16 cellular contexts compared by ENCODE assay signal in genomic region chr19:35327642-35328041, GRCh38. TPM values are rescaled to one million over a fixed set of nuclear protein-coding genes. Genes with fewer than 3 reads are reported as not detected.
DNase-seq lines count a peak whose midpoint lies in the region; ATAC-seq and TF ChIP-seq lines count a peak whose summit lies in the region.
"Had no signal": no experiment of that assay in that cellular context is flagged by ENCODE, and none has a peak within 500 bp of the region (broad histone marks: within the 10 kb centered on the region; RNA-seq: fewer than 3 reads in every experiment).

No MANE protein-coding gene starts in this region.

- no peaks in the 10 kb centered on the region for H3K36me3 ChIP-seq in BJ (ENCODE audit: control insufficient read depth, insufficient read depth, low read length)
- no peaks in the 10 kb centered on the region for H3K36me3 ChIP-seq in PC-3 (ENCODE audit: low read depth, low read length)
- H3K36me3 ChIP-seq in aorta (ENCODE audit: control insufficient read depth in 1 of 2, insufficient read depth in 2 of 2, low read length in 1 of 2) = no peaks in the 10 kb centered on the region
- H3K36me3 ChIP-seq in CD8-positive, alpha-beta memory T cell (ENCODE audit: insufficient read depth, low read length) = no peaks in the 10 kb centered on the region
- H3K36me3 ChIP-seq: adrenal gland, tibial nerve had no signal

- H3F3A ChIP-seq in PC-3 (ENCODE audit: low read length, unreplicated experiment) = no peaks in the 10 kb centered on the region

- 67 to 75% methylated on average over 4 of the region's 4 CpGs for WGBS in aorta, 2 donors

- H3K27me3 ChIP-seq in BJ (ENCODE audit: control insufficient read depth, insufficient read depth, low read length) (peaks cover 2% of the 10 kb centered on the region), PC-3 (ENCODE audit: low read length) (no peaks in the 10 kb centered on the region), aorta (ENCODE audit: control insufficient read depth in 1 of 2, insufficient read depth in 2 of 2, low read length in 1 of 2) (no peaks in the 10 kb centered on the region)
- peaks cover 1% of the 10 kb centered on the region for H3K27me3 ChIP-seq in CD8-positive, alpha-beta memory T cell (ENCODE audit: insufficient read depth, low read length, poor library complexity, severe bottlenecking)
- H3K27me3 ChIP-seq: adrenal gland, tibial nerve had no signal

- H3K27ac Mint-ChIP-seq in CD8-positive, alpha-beta memory T cell = no peak overlapping the region
- H3K27ac Mint-ChIP-seq: activated CD8-positive, alpha-beta memory T cell treated with anti-CD3 and anti-CD28 coated beads, Interleukin-2, amount 10 ng/mL, durations not matched to agents 7 days and 5 days had no signal

- H3K36me3 Mint-ChIP-seq in CD8-positive, alpha-beta memory T cell = no peaks in the 10 kb centered on the region
- H3K36me3 Mint-ChIP-seq: activated CD8-positive, alpha-beta memory T cell treated with anti-CD3 and anti-CD28 coated beads, Interleukin-2, amount 10 ng/mL, durations not matched to agents 7 days and 5 days had no signal

- H3K9me2 ChIP-seq in PC-3 (replicated peaks; ENCODE audit: low read length) = no peaks in the 10 kb centered on the region

- H3K4me1 Mint-ChIP-seq in CD8-positive, alpha-beta memory T cell = peaks cover 0 to 2% (median 1%) of the 10 kb centered on the region in 3 donors

- H3K27ac ChIP-seq in PC-3 (ENCODE audit: low read length) (no peak overlapping the region), aorta (ENCODE audit: low read depth in 1 of 2, low read length in 2 of 2) (no peak overlapping the region)
- no peak overlapping the region for H3K27ac ChIP-seq in CD8-positive, alpha-beta memory T cell (ENCODE audit: low read depth, low read length)
- H3K27ac ChIP-seq: adrenal gland, tibial nerve had no signal

- H3K4me1 ChIP-seq in PC-3 (ENCODE audit: insufficient read depth, low read length) (no peaks in the 10 kb centered on the region), aorta (ENCODE audit: control insufficient read depth in 1 of 2, insufficient read depth in 2 of 2, low read length in 2 of 2) (no peaks in the 10 kb centered on the region)
- H3K4me1 ChIP-seq in CD8-positive, alpha-beta memory T cell (ENCODE audit: insufficient read depth, low read length) = peaks cover 2% of the 10 kb centered on the region
- H3K4me1 ChIP-seq: adrenal gland, tibial nerve had no signal

- H3K4me3 ChIP-seq in BJ (ENCODE audit: low read depth, low read length) = no peak overlapping the region
- H3K4me3 ChIP-seq in GM12875 (ENCODE audit: low read depth, low read length) = no peak overlapping the region
- H3K4me3 ChIP-seq in PC-3 (ENCODE audit: low read length) = no peak overlapping the region
- no peak overlapping the region for H3K4me3 ChIP-seq in foreskin fibroblast (ENCODE audit: low read depth in 1 of 2, low read length in 2 of 2)
- no peak overlapping the region for H3K4me3 ChIP-seq in aorta (ENCODE audit: low read length in 2 of 2)
- H3K4me3 ChIP-seq in CD8-positive, alpha-beta memory T cell (ENCODE audit: low read length) = no peak overlapping the region
- H3K4me3 ChIP-seq: adrenal gland, tibial nerve had no signal

- peak; percentile 27; the same call in 1 of the 2 replicates for TF ChIP-seq CTCF in BJ (IDR thresholded peaks at IDR 0.05; ENCODE audit: insufficient read depth, low read depth, low read length)
- peak; percentile 32; the same call in 1 of the 2 replicates for TF ChIP-seq CTCF in GM12875 (IDR thresholded peaks at IDR 0.05; ENCODE audit: borderline replicate concordance, insufficient read depth, low read depth, low read length)
- TF ChIP-seq CTCF in PC-3 (conservative IDR thresholded peaks at IDR 0.05; ENCODE audit: low read depth, low read length) = peak; percentile 36; the same call in 1 of the 2 replicates
- peak; percentile 22 for TF ChIP-seq CTCF in foreskin fibroblast (IDR thresholded peaks at IDR 0.05; ENCODE audit: low read depth, low read length)

- no peaks in the 10 kb centered on the region for H3K9me3 Mint-ChIP-seq in CD8-positive, alpha-beta memory T cell

- intact Hi-C loops in PC-3 (cut with micrococcal nuclease) (no loop called here), aorta (cut with DNase I) (no loop called here)

- no peak overlapping the region for H2AFZ ChIP-seq in PC-3 (ENCODE audit: low read length)

- no peak overlapping the region for H3K4me3 Mint-ChIP-seq in CD8-positive, alpha-beta memory T cell
- H3K4me3 Mint-ChIP-seq: activated CD8-positive, alpha-beta memory T cell treated with anti-CD3 and anti-CD28 coated beads, Interleukin-2, amount 10 ng/mL, durations not matched to agents 7 days and 5 days had no signal

- DNase-seq in BJ (ENCODE audit: low read depth) = no peak
- DNase-seq in PC-3 = peak; percentile 8
- no peak for DNase-seq in foreskin fibroblast
- DNase-seq in aorta = no peak
- no peak for DNase-seq in CD8-positive, alpha-beta memory T cell
- DNase-seq in NCI-H1417 treated with DMSO at 0.1 percent for 48 hours (lab: John Stamatoyannopoulos, UW) = no peak
- DNase-seq in activated CD4-positive, CD25-positive, alpha-beta regulatory T cell treated with anti-CD3 and anti-CD28 coated beads, Interleukin-2, amount 50 U/mL, for 72 hours = no peak
- DNase-seq: activated CD8-positive, alpha-beta memory T cell treated with anti-CD3 and anti-CD28 coated beads, Interleukin-2, amount 10 ng/mL, durations not matched to agents 7 days and 5 days; adrenal gland; COR-L47; effector memory CD4-positive, alpha-beta T cell; NCI-H446 treated with DMSO at 0.1 percent for 48 hours; retina had no signal

- H3K79me2 ChIP-seq in PC-3 (ENCODE audit: low read length) = no peaks in the 10 kb centered on the region

- peaks cover 5 to 38% of the 10 kb centered on the region in 2 donors for H3K27me3 Mint-ChIP-seq in CD8-positive, alpha-beta memory T cell

- no TSS peak for BruUV-seq in PC-3 (replicated peaks; lab: Mats Ljungman, UMichigan)

- no peak for ATAC-seq in PC-3
- ATAC-seq in aorta (ENCODE audit: low FRiP score) = no peak
- ATAC-seq: activated CD8-positive, alpha-beta memory T cell treated with anti-CD3 and anti-CD28 coated beads, Interleukin-2, amount 10 ng/mL, durations not matched to agents 7 days and 5 days had no signal

- CTCF ChIA-PET in BJ (lab: Yijun Ruan, JAX) (no interaction called here), PC-3 (lab: Charles Lee) (no interaction called here)
- CTCF ChIA-PET in CD8-positive, alpha-beta memory T cell (lab: Charles Lee) = no interaction called here

- no peak overlapping the region for H3K9ac ChIP-seq in PC-3 (ENCODE audit: low read length)

- no peaks in the 10 kb centered on the region for H3K9me3 ChIP-seq in PC-3 (ENCODE audit: low read length)
- no peaks in the 10 kb centered on the region for H3K9me3 ChIP-seq in aorta (ENCODE audit: control insufficient read depth, low read length)
- no peaks in the 10 kb centered on the region for H3K9me3 ChIP-seq in CD8-positive, alpha-beta memory T cell (ENCODE audit: low read length)
- H3K9me3 ChIP-seq: adrenal gland, tibial nerve had no signal

- no peak overlapping the region for H3K4me2 ChIP-seq in PC-3 (ENCODE audit: low read length)

- no peaks in the 10 kb centered on the region for H4K20me1 ChIP-seq in PC-3 (ENCODE audit: low read length)

- POLR2A ChIA-PET in BJ (lab: Charles Lee) (no interaction called here), PC-3 (lab: Charles Lee; ENCODE audit: unreplicated experiment) (no interaction called here)
- POLR2A ChIA-PET in CD8-positive, alpha-beta memory T cell (lab: Charles Lee) = no interaction called here

RNA-seq across cellular contexts. Expression of gene CD22, which starts 1.3 kb away (rescaled TPM):
- polyA plus RNA-seq in BJ (2011; rRNA removed) (not detected in 2 replicates), aorta (under 1 TPM in 1 of 2 donors, not detected in 1; 0.75 TPM)
- polyA minus RNA-seq in BJ (2011; rRNA and poly(A)+ RNA removed) = not detected in 2 replicates
- total RNA-seq in PC-3 (2014; rRNA removed) (0.07 TPM in 1 of 2 replicates, not detected in the other), aorta (1 to 10 TPM; 2.9 to 3.1 TPM)
- total RNA-seq in CD8-positive, alpha-beta memory T cell = under 1 TPM in 1 of 2 experiments, not detected in 1; 0.09 TPM
- polyA plus RNA-seq in CD8-positive, alpha-beta memory T cell = not detected

RNA-seq across cellular contexts. Expression of gene FFAR1, which starts 20.1 kb away (rescaled TPM):
- polyA plus RNA-seq in BJ (2011; rRNA removed) (not detected in 2 replicates), aorta (not detected)
- not detected in 2 replicates for polyA minus RNA-seq in BJ (2011; rRNA and poly(A)+ RNA removed)
- total RNA-seq in PC-3 (2014; rRNA removed) (not detected in 2 replicates), aorta (not detected)
- not detected for total RNA-seq in CD8-positive, alpha-beta memory T cell
- polyA plus RNA-seq in CD8-positive, alpha-beta memory T cell = not detected
- total RNA-seq: activated CD8-positive, alpha-beta memory T cell treated with anti-CD3 and anti-CD28 coated beads, Interleukin-2, amount 10 ng/mL, durations not matched to agents 7 days and 5 days; adrenal gland; mesenteric fat pad had no signal

RNA-seq across cellular contexts. Expression of gene FFAR3, which starts 30.6 kb away (rescaled TPM):
- polyA plus RNA-seq in BJ (2011; rRNA removed) = not detected in 2 replicates
- polyA minus RNA-seq in BJ (2011; rRNA and poly(A)+ RNA removed) = not detected in 2 replicates
- not detected in 2 replicates for total RNA-seq in PC-3 (2014; rRNA removed)
- total RNA-seq in aorta = under 1 TPM; 0.32 to 0.39 TPM
- not detected for polyA plus RNA-seq in aorta
- not detected for total RNA-seq in CD8-positive, alpha-beta memory T cell
- polyA plus RNA-seq in CD8-positive, alpha-beta memory T cell = not detected
- total RNA-seq: activated CD8-positive, alpha-beta memory T cell treated with anti-CD3 and anti-CD28 coated beads, Interleukin-2, amount 10 ng/mL, durations not matched to agents 7 days and 5 days had no signal

RNA-seq across cellular contexts. Expression of gene MAG, which starts 35.7 kb away (rescaled TPM):
- polyA plus RNA-seq in BJ (2011; rRNA removed) (not detected in 2 replicates), aorta (not detected)
- not detected in 2 replicates for polyA minus RNA-seq in BJ (2011; rRNA and poly(A)+ RNA removed)
- total RNA-seq in PC-3 (2014; rRNA removed) (not detected in 2 replicates), aorta (under 1 TPM in 1 of 2 donors, not detected in 1; 0.42 TPM)
- not detected for total RNA-seq in CD8-positive, alpha-beta memory T cell
- polyA plus RNA-seq in CD8-positive, alpha-beta memory T cell = 0.36 TPM
- total RNA-seq: mesenteric fat pad had no signal

RNA-seq across cellular contexts. Expression of gene GPR42, which starts 43.2 kb away (rescaled TPM):
- polyA plus RNA-seq in BJ (2011; rRNA removed) (not detected in 2 replicates), aorta (not detected)
- not detected in 2 replicates for polyA minus RNA-seq in BJ (2011; rRNA and poly(A)+ RNA removed)
- total RNA-seq in PC-3 (2014; rRNA removed) (not detected in 2 replicates), aorta (not detected)
- not detected for total RNA-seq in CD8-positive, alpha-beta memory T cell
- not detected for polyA plus RNA-seq in CD8-positive, alpha-beta memory T cell
- total RNA-seq: adrenal gland, tibial nerve had no signal
- polyA plus RNA-seq: adrenal gland had no signal
